35 cellular contexts compared by ENCODE assay signal in the genomic region with DNA sequence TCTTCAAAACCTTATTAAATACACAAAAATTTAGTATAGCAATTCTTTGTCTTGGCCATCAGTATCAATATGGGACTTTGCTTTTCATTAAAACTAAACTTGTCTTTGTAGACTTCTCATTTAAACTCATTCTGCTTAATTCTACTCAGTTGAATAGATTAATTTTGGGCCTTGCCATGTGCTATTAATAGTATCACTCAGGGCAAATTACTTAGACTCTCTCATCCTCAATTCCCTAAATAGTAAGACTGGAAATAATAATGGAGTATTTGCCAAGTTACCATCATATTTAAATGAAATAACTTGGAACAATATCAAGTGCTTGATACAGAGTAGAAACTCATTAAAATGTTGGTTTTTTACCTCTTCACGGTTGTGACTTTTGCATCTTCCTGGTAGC.
"Had no signal": no experiment of that assay in that cellular context is flagged by ENCODE, and none has a peak within 500 bp of the region (broad histone marks: within the 10 kb centered on the region; RNA-seq: fewer than 3 reads in every experiment).

No MANE protein-coding gene starts in this region.

- H3K27ac ChIP-seq: adrenal gland, body of pancreas, brain microvascular endothelial cell, breast epithelium, VCaP had no signal

- H3K9me3 ChIP-seq: adrenal gland, body of pancreas, breast epithelium had no signal

- FAIRE-seq: astrocyte, TTC549 had no signal

- DNase-seq: activated B cell treated with CpG ODN at 0.5 μM for 24 hours; activated CD4-positive, alpha-beta memory T cell treated with anti-CD3 and anti-CD28 coated beads for 36 hours; activated CD4-positive, alpha-beta T cell treated with anti-CD3 and anti-CD28 coated beads for 4 hours; activated CD4-positive, alpha-beta T cell treated with anti-CD3 and anti-CD28 coated beads, Interleukin-2, amount 10 ng/mL, durations not matched to agents 24 days and 14 days; activated CD4-positive, alpha-beta T cell treated with anti-CD3 and anti-CD28 coated beads, Interleukin-2, amount 50 U/mL, for 1 hour; activated CD4-positive, alpha-beta T cell treated with anti-CD3 and anti-CD28 coated beads, Interleukin-2, amount 50 U/mL, for 4 hours; activated CD4-positive, CD25-positive, alpha-beta regulatory T cell treated with anti-CD3 and anti-CD28 coated beads, Interleukin-2, amount 50 U/mL, for 72 hours; activated CD8-positive, alpha-beta memory T cell treated with anti-CD3 and anti-CD28 coated beads, Interleukin-2, amount 50 U/mL, for 4 hours; activated CD8-positive, alpha-beta T cell treated with anti-CD3 and anti-CD28 coated beads for 36 hours; activated effector memory CD4-positive, alpha-beta T cell treated with anti-CD3 and anti-CD28 coated beads, Interleukin-2, amount 50 U/mL, for 16 hours; activated gamma-delta T cell treated with Interleukin-2 at 50 U/mL for 16 hours; activated naive CD4-positive, alpha-beta T cell; activated naive CD4-positive, alpha-beta T cell treated with anti-CD3 and anti-CD28 coated beads for 36 hours; activated naive CD4-positive, alpha-beta T cell treated with anti-CD3 and anti-CD28 coated beads, Interleukin-2, amount 50 U/mL, for 16 hours; activated naive CD8-positive, alpha-beta T cell treated with anti-CD3 and anti-CD28 coated beads for 36 hours; activated T-cell treated with anti-CD3 and anti-CD28 coated beads for 4 hours; activated T-cell treated with anti-CD3 and anti-CD28 coated beads, Interleukin-2, amount 50 U/mL, for 1 hour; activated T-cell treated with anti-CD3 and anti-CD28 coated beads, Interleukin-2, amount 50 U/mL, for 4 hours; activated T-cell treated with anti-CD3 and anti-CD28 coated beads, Interleukin-2, amount 50 U/mL, for 72 hours; adrenal gland; amniotic stem cell; aorta; body of pancreas; brain microvascular endothelial cell; caudate nucleus; cerebellar nuclear complex; T-helper 1 cell; T-helper 2 cell; T-helper 9 cell had no signal

- H3K36me3 ChIP-seq: adrenal gland, brain microvascular endothelial cell, breast epithelium had no signal

- H3K4me3 ChIP-seq: adrenal gland, body of pancreas, breast epithelium had no signal

- ATAC-seq: activated CD8-positive, alpha-beta T cell treated with anti-CD3 and anti-CD28 coated beads for 36 hours; activated naive CD4-positive, alpha-beta T cell treated with anti-CD3 and anti-CD28 coated beads, Interleukin-2, amount 50 U/mL, for 72 hours; activated T-cell treated with anti-CD3 and anti-CD28 coated beads, Interleukin-2, amount 50 U/mL, for 4 hours; activated T-cell treated with anti-CD3 and anti-CD28 coated beads, Interleukin-2, amount 50 U/mL, for 72 hours; activated T-helper 17 cell treated with anti-CD3 and anti-CD28 coated beads, Interleukin-2, amount 50 U/mL, for 72 hours; body of pancreas had no signal
